Comparison of ENCODE assay signal across 1 cellular context in genomic region chr20:62920039-62920645, GRCh38.
TF ChIP-seq lines count a peak whose summit lies in the region.

No MANE protein-coding gene starts in this region.

TF ChIP-seq in HepG2, 621 proteins besides CTCF, POLR2A, EP300 and RAD21 (continued from another document):
- no peak for TF ChIP-seq HINFP (CRISPR knock-in tag; IDR thresholded peaks at IDR 0.05; ENCODE audit: low read depth)
- no peak for TF ChIP-seq ZNF720 (CRISPR knock-in tag; IDR thresholded peaks at IDR 0.05)
- TF ChIP-seq WIZ (CRISPR knock-in tag; IDR thresholded peaks at IDR 0.05): 0 out of 2 replicates have a peak, but pooled peaks have one; percentile 8
- TF ChIP-seq, protein P1, sequence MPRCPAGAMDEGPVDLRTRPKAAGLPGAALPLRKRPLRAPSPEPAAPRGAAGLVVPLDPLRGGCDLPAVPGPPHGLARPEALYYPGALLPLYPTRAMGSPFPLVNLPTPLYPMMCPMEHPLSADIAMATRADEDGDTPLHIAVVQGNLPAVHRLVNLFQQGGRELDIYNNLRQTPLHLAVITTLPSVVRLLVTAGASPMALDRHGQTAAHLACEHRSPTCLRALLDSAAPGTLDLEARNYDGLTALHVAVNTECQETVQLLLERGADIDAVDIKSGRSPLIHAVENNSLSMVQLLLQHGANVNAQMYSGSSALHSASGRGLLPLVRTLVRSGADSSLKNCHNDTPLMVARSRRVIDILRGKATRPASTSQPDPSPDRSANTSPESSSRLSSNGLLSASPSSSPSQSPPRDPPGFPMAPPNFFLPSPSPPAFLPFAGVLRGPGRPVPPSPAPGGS (CRISPR knock-in tag; IDR thresholded peaks at IDR 0.05): 0 out of 2 replicates have a peak, but pooled peaks have one; percentile 46
- TF ChIP-seq, protein P2, sequence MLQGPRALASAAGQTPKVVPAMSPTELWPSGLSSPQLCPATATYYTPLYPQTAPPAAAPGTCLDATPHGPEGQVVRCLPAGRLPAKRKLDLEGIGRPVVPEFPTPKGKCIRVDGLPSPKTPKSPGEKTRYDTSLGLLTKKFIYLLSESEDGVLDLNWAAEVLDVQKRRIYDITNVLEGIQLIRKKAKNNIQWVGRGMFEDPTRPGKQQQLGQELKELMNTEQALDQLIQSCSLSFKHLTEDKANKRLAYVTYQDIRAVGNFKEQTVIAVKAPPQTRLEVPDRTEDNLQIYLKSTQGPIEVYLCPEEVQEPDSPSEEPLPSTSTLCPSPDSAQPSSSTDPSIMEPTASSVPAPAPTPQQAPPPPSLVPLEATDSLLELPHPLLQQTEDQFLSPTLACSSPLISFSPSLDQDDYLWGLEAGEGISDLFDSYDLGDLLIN (CRISPR knock-in tag; IDR thresholded peaks at IDR 0.05; ENCODE audit: borderline replicate concordance): 0 out of 2 replicates have a peak, but pooled peaks have one; percentile 43
- 0 out of 2 replicates have a peak, but pooled peaks have one; percentile 36 for TF ChIP-seq PAF1 (CRISPR knock-in tag; IDR thresholded peaks at IDR 0.05)
- no peak for TF ChIP-seq ZNF616 (CRISPR knock-in tag; IDR thresholded peaks at IDR 0.05; ENCODE audit: low read depth)
- 0 out of 2 replicates have a peak, but pooled peaks have one; percentile 4 for TF ChIP-seq ZNF335 (CRISPR knock-in tag; IDR thresholded peaks at IDR 0.05)
- TF ChIP-seq ZNF205 (CRISPR knock-in tag; IDR thresholded peaks at IDR 0.05): no peak
- 0 out of 2 replicates have a peak, but pooled peaks have one; percentile 30 for TF ChIP-seq SNAPC2 (CRISPR knock-in tag; IDR thresholded peaks at IDR 0.05)
- TF ChIP-seq FOSL1 (CRISPR knock-in tag; IDR thresholded peaks at IDR 0.05; ENCODE audit: borderline replicate concordance): no peak
- 0 out of 2 replicates have a peak, but pooled peaks have one; percentile 15 for TF ChIP-seq CBX5 (CRISPR knock-in tag; IDR thresholded peaks at IDR 0.05; ENCODE audit: borderline replicate concordance)
TF ChIP-seq in HepG2: peak in this region for 17.
